ENCODE assay signal across 15 cellular contexts in genomic region chr5:91079037-91079436, GRCh38.
DNase-seq lines count a peak whose midpoint lies in the region; ATAC-seq, FAIRE-seq and TF ChIP-seq lines count a peak whose summit lies in the region.
"Had no signal": no experiment of that assay in that cellular context is flagged by ENCODE, and none has a peak within 500 bp of the region (broad histone marks: within the 10 kb centered on the region; RNA-seq: fewer than 3 reads in every experiment).

No MANE protein-coding gene starts in this region.

- H3K9me3 ChIP-seq in right lobe of liver (no peaks in the 10 kb centered on the region), HepG2 (ENCODE audit: low read length) (no peaks in the 10 kb centered on the region), aorta (ENCODE audit: control insufficient read depth, low read length) (no peaks in the 10 kb centered on the region)

- no peak overlapping the region for H3K27ac ChIP-seq in right lobe of liver
- no peak overlapping the region for H3K27ac ChIP-seq in HepG2 (ENCODE audit: extremely low read length, insufficient read depth, low read length)
- H3K27ac ChIP-seq in aorta (ENCODE audit: low read depth in 1 of 2, low read length in 2 of 2) = peak overlapping the region; percentile 23 to 76
- H3K27ac ChIP-seq: cardiac muscle cell had no signal

- TF ChIP-seq CTCF in right lobe of liver (IDR thresholded peaks at IDR 0.05) (no peak), HepG2 (CRISPR knock-in tag; IDR thresholded peaks at IDR 0.05) (no peak), astrocyte of the spinal cord (IDR thresholded peaks at IDR 0.05; ENCODE audit: low read depth, low read length) (no peak)

- H3K4me1 ChIP-seq in right lobe of liver (no peaks in the 10 kb centered on the region), HepG2 (ENCODE audit: insufficient read depth, low read length) (no peaks in the 10 kb centered on the region), aorta (ENCODE audit: control insufficient read depth in 1 of 2, insufficient read depth in 2 of 2, low read length in 2 of 2) (peaks cover 0 to 3% of the 10 kb centered on the region in 2 donors)

- no peaks in the 10 kb centered on the region for H3K79me2 ChIP-seq in HepG2 (ENCODE audit: insufficient read depth, low read length)

- intact Hi-C loops in right lobe of liver (cut with DNase I) = no loop called here
- intact Hi-C loops in HepG2 (cut with micrococcal nuclease; ENCODE audit: unreplicated experiment) = no loop called here
- intact Hi-C loops in aorta (cut with DNase I) = no loop called here

- H3K4me3 ChIP-seq in right lobe of liver (no peak overlapping the region), HepG2 (replicated peaks in 1 of 3; ENCODE audit: insufficient read depth in 1 of 3, low read depth in 2 of 3, low read length in 3 of 3) (no peak overlapping the region), astrocyte of the spinal cord (ENCODE audit: low read depth, low read length) (no peak overlapping the region), aorta (ENCODE audit: low read length in 2 of 2) (no peak overlapping the region)
- H3K4me3 ChIP-seq: cardiac muscle cell had no signal

- no peak for TF ChIP-seq EP300 in HepG2 (IDR thresholded peaks at IDR 0.05; ENCODE audit: low read depth in 2 of 2, low read length in 2 of 2)
- TF ChIP-seq EP300 in HepG2 (CRISPR knock-in tag; IDR thresholded peaks at IDR 0.05; ENCODE audit: borderline replicate concordance) = no peak

- POLR2A ChIA-PET in HepG2 (lab: Yijun Ruan, JAX) = no interaction called here

- CTCF ChIA-PET in HepG2 (lab: Yijun Ruan, JAX; ENCODE audit: low intra/inter-chr PET ratio, low total read pairs) = no interaction called here

- H4K20me1 ChIP-seq in HepG2 (ENCODE audit: insufficient read depth, low read length) = no peaks in the 10 kb centered on the region

- DNase-seq in right lobe of liver = no peak
- no peak for DNase-seq in HepG2 (ENCODE audit: low spot score)
- DNase-seq in astrocyte of the spinal cord (ENCODE audit: low read depth, low spot score) = peak; percentile 29
- DNase-seq in kidney tubule cell (ENCODE audit: low spot score) = peak; percentile 69
- DNase-seq in aorta = no peak
- no peak for DNase-seq in SHP77 treated with DMSO at 0.1 percent for 48 hours (lab: John Stamatoyannopoulos, UW)
- no peak for DNase-seq in SKM-1 treated with dmso at 0.1 percent for 144 hours (lab: John Stamatoyannopoulos, UW; ENCODE audit: unreplicated experiment)
- DNase-seq: erythroblast; NCI-H146; occipital lobe; stimulated activated CD4-positive, alpha-beta T cell treated with anti-CD3 and anti-CD28 coated beads, Interleukin-4, amount 100 ng/mL, for 24 hours; T-helper 17 cell had no signal

- H3K27me3 ChIP-seq in right lobe of liver (no peaks in the 10 kb centered on the region), HepG2 (ENCODE audit: control insufficient read depth in 1 of 2, insufficient read depth in 2 of 2, low read length in 2 of 2) (no peaks in the 10 kb centered on the region; a peak in 2 of 5 replicates), aorta (ENCODE audit: control insufficient read depth in 1 of 2, insufficient read depth in 2 of 2, low read length in 1 of 2) (no peaks in the 10 kb centered on the region)
- H3K27me3 ChIP-seq: cardiac muscle cell had no signal

- TF ChIP-seq POLR2A in right lobe of liver (IDR thresholded peaks at IDR 0.05) = no peak
- TF ChIP-seq POLR2A in HepG2 (IDR thresholded peaks at IDR 0.05; ENCODE audit: insufficient read depth in 1 of 2, low read depth in 2 of 2, low read length in 2 of 2) = no peak
- no peak for TF ChIP-seq POLR2A in GM18505 (IDR thresholded peaks at IDR 0.05; ENCODE audit: borderline replicate concordance, extremely low read depth, insufficient read depth, insufficient read length)

- in situ Hi-C loops in HepG2 (cut with HindIII; ENCODE audit: extremely low pct_ligation_motif_present, low pct_unique_long_range_greater_than_20kb) = no loop called here
- in situ Hi-C loops in astrocyte of the spinal cord (cut with HindIII; ENCODE audit: low sequenced_read_pairs) = no loop called here

- BruUV-seq in HepG2 (replicated peaks; lab: Mats Ljungman, UMichigan) = no TSS peak

- no peak overlapping the region for H3K4me2 ChIP-seq in HepG2 (ENCODE audit: low read depth, low read length)

- H3K9ac ChIP-seq in HepG2 (ENCODE audit: insufficient read depth, low read depth, low read length) = no peak overlapping the region

- WGBS in right lobe of liver (ENCODE audit: insufficient coverage, low coverage, low lambda C conversion rate, missing lambda C conversion rate) = 65% methylated on average over 2 of the region's 2 CpGs
- 0% methylated on average over 2 of the region's 2 CpGs for WGBS in HepG2 (ENCODE audit: low lambda C conversion rate)
- WGBS in aorta, 2 donors = 11 to 12% methylated on average over 2 of the region's 2 CpGs

- peak in 3 of 4 donors; percentile 37 to 50 (median 49) for ATAC-seq in right lobe of liver
- ATAC-seq in HepG2 = no peak
- no peak for ATAC-seq in aorta (ENCODE audit: low FRiP score)
- no peak for ATAC-seq in GM18505 (IDR thresholded peaks at IDR 0.05; ENCODE audit: unreplicated experiment)
- ATAC-seq: T-helper 17 cell had no signal

- H3K36me3 ChIP-seq in right lobe of liver (no peaks in the 10 kb centered on the region), HepG2 (replicated peaks in 1 of 2; ENCODE audit: control insufficient read depth in 1 of 2, insufficient read depth in 2 of 2, low read length in 2 of 2) (no peaks in the 10 kb centered on the region), aorta (ENCODE audit: control insufficient read depth in 1 of 2, insufficient read depth in 2 of 2, low read length in 1 of 2) (no peaks in the 10 kb centered on the region)
- H3K36me3 ChIP-seq: cardiac muscle cell had no signal

- FAIRE-seq in HepG2 (lab: Jason Lieb, UNC) = no peak
- FAIRE-seq: G401.6 had no signal

- TF ChIP-seq RAD21 in HepG2 (CRISPR knock-in tag; IDR thresholded peaks at IDR 0.05) = no peak

- H2AFZ ChIP-seq in HepG2 (ENCODE audit: low read length) = no peak overlapping the region

TF ChIP-seq in HepG2, 621 proteins besides CTCF, POLR2A, EP300 and RAD21:
- TF ChIP-seq MEIS2 (CRISPR knock-in tag; IDR thresholded peaks at IDR 0.05) (no peak), SNAPC2 (CRISPR knock-in tag; IDR thresholded peaks at IDR 0.05) (no peak), FLYWCH1 (CRISPR knock-in tag; IDR thresholded peaks at IDR 0.05) (no peak), ZNF343 (CRISPR knock-in tag; IDR thresholded peaks at IDR 0.05) (no peak), CBFB (CRISPR knock-in tag; IDR thresholded peaks at IDR 0.05) (no peak), ZBTB46 (CRISPR knock-in tag; IDR thresholded peaks at IDR 0.05; ENCODE audit: borderline replicate concordance) (no peak), ZKSCAN8 (CRISPR knock-in tag; IDR thresholded peaks at IDR 0.05; ENCODE audit: borderline replicate concordance) (no peak), ZMAT5 (CRISPR knock-in tag; IDR thresholded peaks at IDR 0.05; ENCODE audit: borderline replicate concordance, low read depth) (no peak), ZNF451 (CRISPR knock-in tag; IDR thresholded peaks at IDR 0.05) (no peak), NCOA1 (CRISPR knock-in tag; IDR thresholded peaks at IDR 0.05) (no peak), ZNF766 (CRISPR knock-in tag; IDR thresholded peaks at IDR 0.05; ENCODE audit: borderline replicate concordance) (no peak), TERF1 (CRISPR knock-in tag; IDR thresholded peaks at IDR 0.05) (no peak), ZFYVE20 (CRISPR knock-in tag; IDR thresholded peaks at IDR 0.05; ENCODE audit: borderline replicate concordance, low read depth) (no peak), TOE1 (CRISPR knock-in tag; IDR thresholded peaks at IDR 0.05) (no peak), ZFP37 (CRISPR knock-in tag; IDR thresholded peaks at IDR 0.05; ENCODE audit: borderline replicate concordance) (no peak), CCDC6 (CRISPR knock-in tag; IDR thresholded peaks at IDR 0.05) (no peak)
- TF ChIP-seq, protein P1, sequence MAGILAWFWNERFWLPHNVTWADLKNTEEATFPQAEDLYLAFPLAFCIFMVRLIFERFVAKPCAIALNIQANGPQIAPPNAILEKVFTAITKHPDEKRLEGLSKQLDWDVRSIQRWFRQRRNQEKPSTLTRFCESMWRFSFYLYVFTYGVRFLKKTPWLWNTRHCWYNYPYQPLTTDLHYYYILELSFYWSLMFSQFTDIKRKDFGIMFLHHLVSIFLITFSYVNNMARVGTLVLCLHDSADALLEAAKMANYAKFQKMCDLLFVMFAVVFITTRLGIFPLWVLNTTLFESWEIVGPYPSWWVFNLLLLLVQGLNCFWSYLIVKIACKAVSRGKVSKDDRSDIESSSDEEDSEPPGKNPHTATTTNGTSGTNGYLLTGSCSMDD (CRISPR knock-in tag; IDR thresholded peaks at IDR 0.05) = no peak

Comparison
In these comparisons a context has a peak if more than half of its experiments do, and no peak if none do; other contexts are left out.
1. ATAC-seq: peak in right lobe of liver (3 of 4); none in HepG2 (single experiment), aorta (single experiment) and GM18505 (single experiment).
2. DNase-seq: peak in astrocyte of the spinal cord (single experiment) and kidney tubule cell (single experiment); none in right lobe of liver (0 of 3), HepG2 (single experiment), aorta (0 of 2), SHP77 treated with DMSO at 0.1 percent for 48 hours (single experiment) and SKM-1 treated with dmso at 0.1 percent for 144 hours (single experiment).
3. H3K27ac ChIP-seq: peak in aorta (2 of 2); none in right lobe of liver (0 of 3) and HepG2 (single experiment).